ENCODE assay signal across 9 cellular contexts in the genomic region with DNA sequence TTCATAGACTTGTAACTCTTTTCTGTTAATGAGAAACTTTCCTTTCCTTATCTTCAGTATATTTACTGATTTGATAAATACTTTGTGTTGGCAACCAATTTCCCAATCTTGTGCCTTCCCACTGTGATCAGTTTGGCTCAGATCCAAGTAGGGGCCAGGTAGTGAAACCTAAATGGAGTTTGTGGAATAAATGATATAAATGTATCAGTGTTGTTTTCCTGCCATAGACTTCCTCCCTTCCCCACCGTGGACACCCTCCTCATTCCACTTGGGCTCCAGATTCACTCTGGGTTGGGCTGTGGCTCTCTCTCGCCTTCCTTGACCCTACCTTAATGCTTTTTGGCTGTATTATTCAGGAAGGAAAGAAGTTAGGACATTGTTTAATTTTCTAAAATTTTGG. TPM values are rescaled to one million over a fixed set of nuclear protein-coding genes. Genes with fewer than 3 reads are reported as not detected.
A peak's percentile ranks its signal among the peaks of the same experiment; 100 is the strongest.
DNase-seq lines count a peak whose midpoint lies in the region; ATAC-seq, FAIRE-seq and TF ChIP-seq lines count a peak whose summit lies in the region.
"Had no signal": no experiment of that assay in that cellular context is flagged by ENCODE, and none has a peak within 500 bp of the region (broad histone marks: within the 10 kb centered on the region; RNA-seq: fewer than 3 reads in every experiment).

No MANE protein-coding gene starts in this region.

- no peaks in the 10 kb centered on the region for H4K20me1 ChIP-seq in SU-DHL-6 (ENCODE audit: low read depth, low read length)

- H3K36me3 Mint-ChIP-seq in activated CD4-positive, alpha-beta T cell treated with anti-CD3 and anti-CD28 coated beads for 36 hours (ENCODE audit: low read depth), result peaks cover 2% of the 10 kb centered on the region

- H3K9me2 ChIP-seq in SU-DHL-6 (replicated peaks; ENCODE audit: insufficient read depth, low read length), result no peaks in the 10 kb centered on the region

- peak overlapping the region; percentile 96 for H3K4me3 Mint-ChIP-seq in activated CD4-positive, alpha-beta T cell treated with anti-CD3 and anti-CD28 coated beads for 36 hours

- H3K4me1 ChIP-seq in right cardiac atrium (ENCODE audit: control insufficient read depth, insufficient read depth, low read length), result peaks cover 6% of the 10 kb centered on the region
- H3K4me1 ChIP-seq in spleen, result peaks cover 19 to 53% (median 32%) of the 10 kb centered on the region in 6 donors

- H3K27me3 ChIP-seq in SU-DHL-6 (ENCODE audit: low read length), result no peaks in the 10 kb centered on the region
- no peaks in the 10 kb centered on the region for H3K27me3 ChIP-seq in right cardiac atrium (ENCODE audit: control insufficient read depth, insufficient read depth)
- peaks cover 0 to 4% (median 0%) of the 10 kb centered on the region in 7 donors for H3K27me3 ChIP-seq in spleen (replicated peaks in 1 of 7)

- H3K36me3 ChIP-seq in SU-DHL-6 (ENCODE audit: low read length), result peaks cover 5% of the 10 kb centered on the region; the same call in 1 of the 2 replicates
- H3K36me3 ChIP-seq in spleen, result no peaks in the 10 kb centered on the region

- WGBS in right cardiac atrium, result 53% methylated on average over 2 of the region's 2 CpGs
- 42 to 75% (median 56%) methylated on average over 2 of the region's 2 CpGs for WGBS in spleen, 5 donors

- no peak overlapping the region for H3K27ac ChIP-seq in SU-DHL-6 (ENCODE audit: low read depth, low read length)
- no peak overlapping the region for H3K27ac ChIP-seq in right cardiac atrium (ENCODE audit: low read length)
- H3K27ac ChIP-seq in spleen, result no peak overlapping the region

- H3K9ac ChIP-seq in SU-DHL-6 (ENCODE audit: low read length), result peak overlapping the region; percentile 77; the same call in 1 of the 2 replicates

- H3K4me3 ChIP-seq in SU-DHL-6 (ENCODE audit: insufficient read depth, low read length, poor library complexity, severe bottlenecking), result peak overlapping the region; percentile 78
- peak overlapping the region; percentile 87 for H3K4me3 ChIP-seq in right cardiac atrium (ENCODE audit: low read length)
- peak overlapping the region in 5 of 8 donors; percentile 64 to 84 (median 65) for H3K4me3 ChIP-seq in spleen

- H3K9me3 Mint-ChIP-seq in activated CD4-positive, alpha-beta T cell treated with anti-CD3 and anti-CD28 coated beads for 36 hours (ENCODE audit: low read depth), result no peaks in the 10 kb centered on the region

- no peak for DNase-seq in activated CD4-positive, alpha-beta T cell treated with anti-CD3 and anti-CD28 coated beads for 36 hours
- DNase-seq in activated CD4-positive, alpha-beta T cell treated with anti-CD3 and anti-CD28 coated beads for 1 hour, result no peak
- no peak for DNase-seq in right cardiac atrium
- DNase-seq in spleen, result no peak
- no peak for DNase-seq in D721Med (ENCODE audit: insufficient read length, low spot score)

- CTCF ChIA-PET in activated CD4-positive, alpha-beta T cell treated with anti-CD3 and anti-CD28 coated beads for 36 hours (lab: Charles Lee), result interaction anchor here (0.6 to 1.0 kb wide), 3 partner anchors 12 to 209 kb away, joined by 3 read pairs; no protein-coding TSS in a partner anchor

- TF ChIP-seq CTCF in SU-DHL-6 (IDR thresholded peaks at IDR 0.05; ENCODE audit: insufficient read depth, low read length, poor library complexity, severe bottlenecking) (no peak), spleen (IDR thresholded peaks at IDR 0.05 in 8 of 11, conservative IDR thresholded peaks at IDR 0.05 in 3 of 11) (no peak), D721Med (IDR thresholded peaks at IDR 0.05; ENCODE audit: insufficient read depth, missing control alignments) (no peak)

- peaks cover 27% of the 10 kb centered on the region for H3K4me1 Mint-ChIP-seq in activated CD4-positive, alpha-beta T cell treated with anti-CD3 and anti-CD28 coated beads for 36 hours

- no peak for FAIRE-seq in D721Med (lab: Jason Lieb, UNC)

- peaks cover 27% of the 10 kb centered on the region; the same call in 1 of the 2 replicates for H3K79me2 ChIP-seq in SU-DHL-6 (ENCODE audit: insufficient read depth, low read length)

- POLR2A ChIA-PET in activated CD4-positive, alpha-beta T cell treated with anti-CD3 and anti-CD28 coated beads for 36 hours (lab: Charles Lee), result interaction anchor here (0.7 kb wide), 1 partner anchor 217 kb away, joined by 3 read pairs; no protein-coding TSS in a partner anchor

- H3K9me3 ChIP-seq in SU-DHL-6 (ENCODE audit: insufficient read depth, low read length) (peaks cover 13% of the 10 kb centered on the region; the same call in 1 of the 2 replicates), right cardiac atrium (ENCODE audit: control insufficient read depth, low read length) (no peaks in the 10 kb centered on the region), spleen (no peaks in the 10 kb centered on the region)

- no peak for TF ChIP-seq POLR2A in spleen (IDR thresholded peaks at IDR 0.05)

- no peak overlapping the region for H2AFZ ChIP-seq in SU-DHL-6 (ENCODE audit: low read depth, low read length, severe bottlenecking)

- intact Hi-C loops in activated CD4-positive, alpha-beta T cell treated with anti-CD3 and anti-CD28 coated beads for 36 hours (cut with DNase I, micrococcal nuclease), result loop anchor here in 1 of 2 experiments (2.0 to 5.0 kb wide), 4 partner anchors 84 to 534 kb away; a partner anchor contains a TSS
- intact Hi-C loops in right cardiac atrium (cut with DNase I) (loop anchor here in 3 of 4 donors (10.0 kb wide), 2 partner anchors 76 to 216 kb away; no protein-coding TSS in a partner anchor), spleen (cut with DNase I; ENCODE audit: low total_unique reads) (loop anchor here (10.0 kb wide), 1 partner anchor 216 kb away; no protein-coding TSS in a partner anchor)

- no peak overlapping the region for H3K27ac Mint-ChIP-seq in activated CD4-positive, alpha-beta T cell treated with anti-CD3 and anti-CD28 coated beads for 36 hours

- no peak for ATAC-seq in activated CD4-positive, alpha-beta T cell treated with anti-CD3 and anti-CD28 coated beads for 36 hours
- ATAC-seq in right cardiac atrium (no peak), GM18519 (IDR thresholded peaks at IDR 0.05; ENCODE audit: low FRiP score, unreplicated experiment) (no peak), HG02623 (IDR thresholded peaks at IDR 0.05; ENCODE audit: unreplicated experiment) (no peak)
- ATAC-seq: left lobe of liver had no signal

- H3K4me2 ChIP-seq in SU-DHL-6 (ENCODE audit: low read depth, low read length, poor library complexity, severe bottlenecking), result peak overlapping the region; percentile 89

- H3F3A ChIP-seq in SU-DHL-6 (ENCODE audit: insufficient read depth), result peaks cover 8% of the 10 kb centered on the region

- H3K27me3 Mint-ChIP-seq in activated CD4-positive, alpha-beta T cell treated with anti-CD3 and anti-CD28 coated beads for 36 hours, result peaks cover 7% of the 10 kb centered on the region

RNA-seq across cellular contexts. Expression of a gene that starts 1.3 kb away (rescaled TPM):
- 1 to 10 TPM; 2.2 to 3.1 TPM for total RNA-seq in activated CD4-positive, alpha-beta T cell treated with anti-CD3 and anti-CD28 coated beads for 36 hours
- total RNA-seq in right cardiac atrium, result 1 to 10 TPM; 4.1 to 7.2 (median 6.0) TPM
- 1.7 TPM for polyA plus RNA-seq in right cardiac atrium
- total RNA-seq in spleen, result 1 to 10 TPM; 4.9 to 8.4 (median 7.1) TPM
- 1 to 10 TPM; 1.0 to 2.2 (median 1.6) TPM for polyA plus RNA-seq in spleen

RNA-seq across cellular contexts. Expression of a gene that starts 15.1 kb away (rescaled TPM):
- 1 to 10 TPM; 1.3 to 1.8 TPM for total RNA-seq in activated CD4-positive, alpha-beta T cell treated with anti-CD3 and anti-CD28 coated beads for 36 hours
- total RNA-seq in right cardiac atrium, result 10 to 100 TPM in 2 of 4 donors, 1 to 10 TPM in 2; 8.3 to 18.4 (median 10.2) TPM
- 3.9 TPM for polyA plus RNA-seq in right cardiac atrium
- 10 to 100 TPM in 1 of 7 donors, 1 to 10 TPM in 6; 2.8 to 13.7 (median 4.2) TPM for total RNA-seq in spleen
- 1 to 10 TPM; 1.2 to 2.5 (median 1.7) TPM for polyA plus RNA-seq in spleen

RNA-seq across cellular contexts. Expression of a gene that starts 48.5 kb away (rescaled TPM):
- 1 to 10 TPM; 6.9 to 7.6 TPM for total RNA-seq in activated CD4-positive, alpha-beta T cell treated with anti-CD3 and anti-CD28 coated beads for 36 hours
- total RNA-seq in right cardiac atrium (1 to 10 TPM; 3.6 to 4.2 (median 3.9) TPM), spleen (10 to 100 TPM in 1 of 7 donors, 1 to 10 TPM in 6; 6.6 to 10.3 (median 8.8) TPM)
- polyA plus RNA-seq in right cardiac atrium (1.4 TPM), spleen (1 to 10 TPM; 1.8 to 3.1 (median 2.4) TPM)
